13 cellular contexts compared by ENCODE assay signal in the genomic region with DNA sequence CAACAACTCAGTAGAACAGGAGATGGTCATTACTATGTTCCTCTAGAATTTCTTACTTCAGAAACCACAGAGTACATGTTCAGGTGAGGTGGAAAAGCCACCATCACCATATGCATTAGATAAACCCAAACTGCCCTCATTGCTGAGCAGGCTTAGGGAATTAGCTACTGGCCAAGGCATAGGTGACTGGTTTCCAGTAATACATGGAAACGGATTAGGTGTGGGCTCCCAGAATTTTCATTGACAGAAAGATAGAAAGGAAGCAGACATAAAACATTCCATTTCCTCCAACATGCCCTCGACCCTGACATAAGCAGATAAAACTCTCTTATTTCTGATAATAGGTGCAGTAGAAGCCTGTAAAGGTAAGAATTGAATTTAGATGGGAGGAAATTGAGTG.
A peak's percentile ranks its signal among the peaks of the same experiment; 100 is the strongest.
DNase-seq lines count a peak whose midpoint lies in the region; ATAC-seq and TF ChIP-seq lines count a peak whose summit lies in the region.
"Had no signal": no experiment of that assay in that cellular context is flagged by ENCODE, and none has a peak within 500 bp of the region (broad histone marks: within the 10 kb centered on the region; RNA-seq: fewer than 3 reads in every experiment).

No MANE protein-coding gene starts in this region.

- H3K4me3 ChIP-seq in RWPE2 (ENCODE audit: severe bottlenecking) (no peak overlapping the region), spleen (no peak overlapping the region)
- H3K4me3 ChIP-seq: GM23248 had no signal

- peak overlapping the region; percentile 96 for H3K27ac ChIP-seq in RWPE2 (ENCODE audit: poor library complexity, severe bottlenecking)
- peak overlapping the region in 7 of 8 donors; percentile 6 to 60 (median 43) for H3K27ac ChIP-seq in spleen
- H3K27ac ChIP-seq: GM23248 had no signal

- 41 to 70% (median 55%) methylated on average over 2 of the region's 2 CpGs for WGBS in spleen, 5 donors

- H3K9me3 ChIP-seq in RWPE2 (ENCODE audit: severe bottlenecking) (no peaks in the 10 kb centered on the region), spleen (peaks cover 0 to 6% (median 0%) of the 10 kb centered on the region in 8 donors)

- TF ChIP-seq CTCF in RWPE2 (IDR thresholded peaks at IDR 0.05; ENCODE audit: poor library complexity, severe bottlenecking), result no peak
- TF ChIP-seq CTCF in spleen (IDR thresholded peaks at IDR 0.05 in 8 of 11, conservative IDR thresholded peaks at IDR 0.05 in 3 of 11), result no peak

- H3K4me1 ChIP-seq in RWPE2 (ENCODE audit: insufficient read depth, poor library complexity, severe bottlenecking) (peaks cover 25% of the 10 kb centered on the region), spleen (no peaks in the 10 kb centered on the region)

- DNase-seq in RWPE2 (ENCODE audit: low spot score) (no peak), dermis microvascular lymphatic vessel endothelial cell (ENCODE audit: low read depth in 2 of 2) (peak; percentile 4 to 20), kidney tubule cell (ENCODE audit: low spot score) (peak; percentile 4), spleen (no peak), 8988T (no peak), NOMO-1 (lab: John Stamatoyannopoulos, UW; ENCODE audit: unreplicated experiment in 2 of 2) (no peak), NCI-H2107 treated with DMSO at 0.1 percent for 48 hours (lab: John Stamatoyannopoulos, UW; ENCODE audit: unreplicated experiment) (no peak)
- DNase-seq: CD8-positive, alpha-beta T cell; COR-L47; GF-D8; GM23248; H7; IMR-90 had no signal

- ATAC-seq in RWPE2 (ENCODE audit: low read depth), result no peak
- ATAC-seq: CD8-positive, alpha-beta T cell had no signal

- TF ChIP-seq POLR2A in spleen (IDR thresholded peaks at IDR 0.05), result no peak

- intact Hi-C loops in spleen (cut with DNase I; ENCODE audit: low total_unique reads), result no loop called here

- H3K27me3 ChIP-seq in RWPE2 (ENCODE audit: insufficient read depth, poor library complexity, severe bottlenecking) (no peaks in the 10 kb centered on the region), spleen (replicated peaks in 1 of 7) (no peaks in the 10 kb centered on the region)

- H3K36me3 ChIP-seq in RWPE2 (ENCODE audit: low read depth), result no peaks in the 10 kb centered on the region
- H3K36me3 ChIP-seq in spleen, result no peaks in the 10 kb centered on the region

Comparison
In these comparisons a context has a peak if more than half of its experiments do, and no peak if none do; other contexts are left out.
1. DNase-seq: peak in dermis microvascular lymphatic vessel endothelial cell (2 of 2) and kidney tubule cell (single experiment); none in RWPE2 (single experiment), spleen (single experiment), 8988T (single experiment), NOMO-1 (0 of 2) and NCI-H2107 treated with DMSO at 0.1 percent for 48 hours (single experiment).